ENCODE assay signal across 9 cellular contexts in the genomic region with DNA sequence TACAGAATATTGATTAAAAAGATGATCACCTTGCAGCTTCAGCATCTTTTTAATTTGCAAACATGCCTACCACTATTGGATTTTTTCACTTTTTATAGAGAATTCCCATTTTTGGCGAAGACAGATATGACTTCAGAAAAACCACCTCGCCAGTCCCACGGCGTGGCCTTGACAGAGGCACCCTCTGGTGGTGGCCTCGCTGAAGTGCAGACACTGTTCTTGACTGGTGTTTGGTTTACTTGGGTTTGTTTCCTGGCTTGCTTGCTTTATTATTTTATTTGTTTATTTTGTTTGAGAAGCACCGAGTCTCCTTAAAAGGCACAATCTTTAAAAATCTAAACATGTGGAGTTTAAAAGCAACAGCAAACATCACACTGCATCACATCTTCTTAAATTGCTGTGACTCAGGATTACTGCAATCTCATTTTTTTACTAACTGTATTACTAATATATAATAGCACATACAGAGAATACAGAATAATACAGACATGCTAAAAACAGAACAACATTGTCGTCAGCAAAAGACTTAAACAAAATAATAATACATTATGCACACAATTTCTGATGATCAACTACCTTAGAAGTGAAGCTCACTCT. TPM values are rescaled to one million over a fixed set of nuclear protein-coding genes. Genes with fewer than 3 reads are reported as not detected.
A peak's percentile ranks its signal among the peaks of the same experiment; 100 is the strongest.
DNase-seq lines count a peak whose midpoint lies in the region; ATAC-seq and TF ChIP-seq lines count a peak whose summit lies in the region.
"Had no signal": no experiment of that assay in that cellular context is flagged by ENCODE, and none has a peak within 500 bp of the region (broad histone marks: within the 10 kb centered on the region; RNA-seq: fewer than 3 reads in every experiment).

No MANE protein-coding gene starts in this region.

- peak; percentile 89 for ATAC-seq in GM19035 (IDR thresholded peaks at IDR 0.05; ENCODE audit: unreplicated experiment)
- peak; percentile 98 for ATAC-seq in HG03139 (IDR thresholded peaks at IDR 0.05; ENCODE audit: unreplicated experiment)
- ATAC-seq in omental fat pad (ENCODE audit: low FRiP score), result peak; percentile 75
- ATAC-seq in upper lobe of left lung (ENCODE audit: low FRiP score in 2 of 2), result peak in 1 of 2 donors; percentile 83

- no peaks in the 10 kb centered on the region for H3K27me3 ChIP-seq in CD8-positive, alpha-beta memory T cell (ENCODE audit: insufficient read depth, low read length, poor library complexity, severe bottlenecking)
- no peaks in the 10 kb centered on the region for H3K27me3 ChIP-seq in NT2/D1 (ENCODE audit: insufficient read depth, insufficient read length)
- no peaks in the 10 kb centered on the region for H3K27me3 ChIP-seq in upper lobe of left lung

- TF ChIP-seq CTCF in fibroblast of the aortic adventitia (IDR thresholded peaks at IDR 0.05; ENCODE audit: insufficient read depth, low read length) (peak; percentile 99), omental fat pad (IDR thresholded peaks at IDR 0.05) (peak in 1 of 3 donors; percentile 84), upper lobe of left lung (IDR thresholded peaks at IDR 0.05) (peak; percentile 36 to 78 (median 71))

- no peak overlapping the region for H3K4me3 ChIP-seq in CD8-positive, alpha-beta memory T cell (ENCODE audit: low read length)
- no peak overlapping the region for H3K4me3 ChIP-seq in NT2/D1 (ENCODE audit: insufficient read length, low read depth)
- no peak overlapping the region for H3K4me3 ChIP-seq in fibroblast of the aortic adventitia (ENCODE audit: low read depth, low read length)
- H3K4me3 ChIP-seq in upper lobe of left lung, result no peak overlapping the region

- no peak for TF ChIP-seq POLR2A in upper lobe of left lung (IDR thresholded peaks at IDR 0.05)

- H3K4me1 ChIP-seq in CD8-positive, alpha-beta memory T cell (ENCODE audit: insufficient read depth, low read length), result no peaks in the 10 kb centered on the region
- no peaks in the 10 kb centered on the region for H3K4me1 ChIP-seq in NT2/D1 (ENCODE audit: insufficient read depth, insufficient read length)
- peaks cover 0 to 3% (median 0%) of the 10 kb centered on the region in 4 donors for H3K4me1 ChIP-seq in upper lobe of left lung

- H3K36me3 ChIP-seq in CD8-positive, alpha-beta memory T cell (ENCODE audit: insufficient read depth, low read length), result no peaks in the 10 kb centered on the region
- no peaks in the 10 kb centered on the region for H3K36me3 ChIP-seq in NT2/D1 (ENCODE audit: insufficient read depth, insufficient read length, low read length)
- no peaks in the 10 kb centered on the region for H3K36me3 ChIP-seq in upper lobe of left lung

- H3K36me3 Mint-ChIP-seq in CD8-positive, alpha-beta memory T cell, result no peaks in the 10 kb centered on the region

- CTCF ChIA-PET in CD8-positive, alpha-beta memory T cell (lab: Charles Lee), result no interaction called here

- H3K9me3 ChIP-seq in CD8-positive, alpha-beta memory T cell (ENCODE audit: low read length), result no peaks in the 10 kb centered on the region
- H3K9me3 ChIP-seq in NT2/D1 (ENCODE audit: insufficient read depth, low read length), result no peaks in the 10 kb centered on the region
- no peaks in the 10 kb centered on the region for H3K9me3 ChIP-seq in upper lobe of left lung

- no peaks in the 10 kb centered on the region for H3K9me3 Mint-ChIP-seq in CD8-positive, alpha-beta memory T cell

- no peaks in the 10 kb centered on the region for H3K27me3 Mint-ChIP-seq in CD8-positive, alpha-beta memory T cell

- POLR2A ChIA-PET in CD8-positive, alpha-beta memory T cell (lab: Charles Lee), result no interaction called here

- H3K4me3 Mint-ChIP-seq in CD8-positive, alpha-beta memory T cell, result no peak overlapping the region

- no peak for TF ChIP-seq EP300 in upper lobe of left lung (IDR thresholded peaks at IDR 0.05)

- no peak overlapping the region for H3K27ac Mint-ChIP-seq in CD8-positive, alpha-beta memory T cell

- DNase-seq in CD8-positive, alpha-beta memory T cell, result peak; percentile 11 to 62 (median 18)
- DNase-seq in NT2/D1 (ENCODE audit: low read depth, low spot score) (peak; percentile 28), fibroblast of the aortic adventitia (ENCODE audit: low read depth) (peak; percentile 57), omental fat pad (ENCODE audit: low spot score) (no peak), upper lobe of left lung (peak in 1 of 2 donors; percentile 36)
- peak; percentile 59 to 61 for DNase-seq in activated T-cell treated with anti-CD3 and anti-CD28 coated beads, Interleukin-2, amount 50 U/mL, for 48 hours

- H3K27ac ChIP-seq in CD8-positive, alpha-beta memory T cell (ENCODE audit: low read depth, low read length), result no peak overlapping the region
- H3K27ac ChIP-seq in upper lobe of left lung, result no peak overlapping the region

- H3K9ac ChIP-seq in NT2/D1 (ENCODE audit: insufficient read length, low read depth), result no peak overlapping the region

- WGBS in upper lobe of left lung, 2 donors, result 4 to 5% methylated on average over 7 of the region's 7 CpGs

- H3K4me1 Mint-ChIP-seq in CD8-positive, alpha-beta memory T cell, result no peaks in the 10 kb centered on the region

RNA-seq across cellular contexts. Expression of a gene that starts 13.1 kb away (rescaled TPM):
- not detected for total RNA-seq in CD8-positive, alpha-beta memory T cell
- polyA plus RNA-seq in CD8-positive, alpha-beta memory T cell, result not detected
- total RNA-seq in fibroblast of the aortic adventitia (ENCODE audit: low replicate concordance) (not detected in 2 replicates), omental fat pad (not detected), upper lobe of left lung (not detected)
- polyA plus RNA-seq: adipose tissue had no signal

RNA-seq across cellular contexts. Expression of a gene that starts 33.3 kb away (rescaled TPM):
- total RNA-seq in CD8-positive, alpha-beta memory T cell, result not detected
- not detected for polyA plus RNA-seq in CD8-positive, alpha-beta memory T cell
- not detected in 2 replicates for total RNA-seq in fibroblast of the aortic adventitia (ENCODE audit: low replicate concordance)
- total RNA-seq in omental fat pad, result not detected
- not detected for total RNA-seq in upper lobe of left lung
- polyA plus RNA-seq: adipose tissue had no signal
